ENCODE assay signal across 1 cellular context in the genomic region with DNA sequence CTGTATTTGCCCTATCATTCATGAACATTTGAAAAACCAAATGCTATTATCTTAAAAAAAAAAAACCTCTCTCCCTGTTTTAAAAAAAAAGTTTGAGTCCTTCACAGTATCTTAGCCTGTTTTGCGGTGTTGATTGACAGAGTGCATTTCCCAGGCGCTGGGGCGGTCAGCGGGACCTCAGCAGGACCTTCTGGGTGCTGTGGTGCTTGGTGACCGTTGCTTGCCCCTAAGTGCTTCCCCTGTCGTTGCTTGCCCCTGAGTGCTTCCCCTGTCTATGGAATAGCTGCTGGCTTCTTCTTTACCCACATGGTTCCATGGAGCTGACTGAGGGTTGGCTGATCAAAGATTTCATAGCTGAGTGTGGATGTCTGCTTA.
A peak's percentile ranks its signal among the peaks of the same experiment; 100 is the strongest.
TF ChIP-seq lines count a peak whose summit lies in the region.

No MANE protein-coding gene starts in this region.

TF ChIP-seq in K562, 482 proteins besides CTCF, POLR2A, EP300 and RAD21 (continued from another document):
- TF ChIP-seq, protein P1, sequence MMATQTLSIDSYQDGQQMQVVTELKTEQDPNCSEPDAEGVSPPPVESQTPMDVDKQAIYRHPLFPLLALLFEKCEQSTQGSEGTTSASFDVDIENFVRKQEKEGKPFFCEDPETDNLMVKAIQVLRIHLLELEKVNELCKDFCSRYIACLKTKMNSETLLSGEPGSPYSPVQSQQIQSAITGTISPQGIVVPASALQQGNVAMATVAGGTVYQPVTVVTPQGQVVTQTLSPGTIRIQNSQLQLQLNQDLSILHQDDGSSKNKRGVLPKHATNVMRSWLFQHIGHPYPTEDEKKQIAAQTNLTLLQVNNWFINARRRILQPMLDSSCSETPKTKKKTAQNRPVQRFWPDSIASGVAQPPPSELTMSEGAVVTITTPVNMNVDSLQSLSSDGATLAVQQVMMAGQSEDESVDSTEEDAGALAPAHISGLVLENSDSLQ (IDR thresholded peaks at IDR 0.05): peak; percentile 75
- TF ChIP-seq NR4A1 (CRISPR knock-in tag; IDR thresholded peaks at IDR 0.05) (0 out of 2 replicates have a peak, but pooled peaks have one; percentile 4), NR4A1 (tag; IDR thresholded peaks at IDR 0.05) (no peak), ELF2 (CRISPR knock-in tag; IDR thresholded peaks at IDR 0.05) (no peak), BMI1 (IDR thresholded peaks at IDR 0.05; ENCODE audit: low read length) (no peak), TAF9B (IDR thresholded peaks at IDR 0.05; ENCODE audit: partially characterized antibody) (no peak), ZNF830 (CRISPR knock-in tag; IDR thresholded peaks at IDR 0.05) (no peak)
TF ChIP-seq in K562: peak in this region for 2.
